In the genomic region with DNA sequence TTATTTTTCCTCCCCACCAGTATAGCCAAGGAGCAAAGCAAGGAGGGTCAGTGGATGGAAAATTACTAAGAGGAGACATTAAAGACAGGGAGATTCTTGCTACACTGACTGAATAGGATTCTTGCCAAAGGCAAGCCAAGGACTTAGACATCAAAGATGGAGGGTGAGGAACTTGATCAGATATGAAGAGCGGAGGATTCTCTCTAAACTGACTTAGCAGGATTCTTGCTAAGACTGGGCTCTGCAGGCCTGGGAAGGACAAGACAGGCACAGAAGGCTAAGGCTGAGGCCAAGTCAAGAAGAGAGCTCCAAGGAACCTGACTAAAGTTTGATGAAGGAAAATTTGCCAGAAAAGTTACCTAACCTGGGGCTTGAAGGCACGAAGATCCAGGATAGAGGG, we compare ENCODE assay signal across 23 cellular contexts.
"Had no signal": no experiment of that assay in that cellular context is flagged by ENCODE, and none has a peak within 500 bp of the region (broad histone marks: within the 10 kb centered on the region; RNA-seq: fewer than 3 reads in every experiment).

No MANE protein-coding gene starts in this region.

- H3K9me3 Mint-ChIP-seq: neural progenitor cell had no signal

- H2AFZ ChIP-seq: neural progenitor cell had no signal

- H3K9ac ChIP-seq: neural progenitor cell had no signal

- H3K4me3 ChIP-seq: coronary artery, gastrocnemius medialis, left ventricle myocardium inferior, lower lobe of right lung, neural progenitor cell, ovary, right atrium auricular region, sigmoid colon, skin epidermis, stomach, thoracic aorta, transverse colon had no signal

- H3K36me3 ChIP-seq: gastrocnemius medialis, left ventricle myocardium inferior, lower lobe of right lung, neural progenitor cell, ovary, right atrium auricular region, sigmoid colon, stomach, thoracic aorta, transverse colon had no signal

- H3K4me2 ChIP-seq: neural progenitor cell had no signal

- H3K27me3 ChIP-seq: gastrocnemius medialis, neural progenitor cell, ovary, right atrium auricular region, sigmoid colon, stomach, transverse colon had no signal

- H3K9me3 ChIP-seq: gastrocnemius medialis had no signal

- H3K36me3 Mint-ChIP-seq: mesothelial cell of epicardium, natural killer cell, neural progenitor cell had no signal

- H3K27ac ChIP-seq: coronary artery, gastrocnemius medialis, left ventricle myocardium inferior, lower lobe of right lung, neural progenitor cell, ovary, right atrium auricular region, sigmoid colon, skin epidermis, stomach, thoracic aorta, transverse colon had no signal

- H3K4me1 ChIP-seq: gastrocnemius medialis, left ventricle myocardium inferior, neural progenitor cell, right atrium auricular region, sigmoid colon, stomach, transverse colon had no signal

- ATAC-seq: esophagus mucosa, gastrocnemius medialis, lower lobe of right lung, natural killer cell had no signal

- H3K4me3 Mint-ChIP-seq: memory B cell, mesothelial cell of epicardium, natural killer cell, neural progenitor cell had no signal

- H3K4me1 Mint-ChIP-seq: mesothelial cell of epicardium, natural killer cell, neural progenitor cell had no signal

- H3K27ac Mint-ChIP-seq: memory B cell, mesothelial cell of epicardium, natural killer cell, neural progenitor cell had no signal

- H3K27me3 Mint-ChIP-seq: memory B cell had no signal

- DNase-seq: effector CD4-positive, alpha-beta T cell; gastrocnemius medialis; glutamatergic neuron; islet precursor cell; left ventricle myocardium inferior; lower lobe of right lung; natural killer cell; nucleus accumbens; ovary; sigmoid colon; stimulated activated CD4-positive, alpha-beta T cell treated with anti-CD3 and anti-CD28 coated beads, Interleukin-2, amount 100 ng/mL, for 24 hours; stimulated activated naive CD4-positive, alpha-beta T cell; stomach; substantia nigra; transverse colon had no signal
